In the genomic region with DNA sequence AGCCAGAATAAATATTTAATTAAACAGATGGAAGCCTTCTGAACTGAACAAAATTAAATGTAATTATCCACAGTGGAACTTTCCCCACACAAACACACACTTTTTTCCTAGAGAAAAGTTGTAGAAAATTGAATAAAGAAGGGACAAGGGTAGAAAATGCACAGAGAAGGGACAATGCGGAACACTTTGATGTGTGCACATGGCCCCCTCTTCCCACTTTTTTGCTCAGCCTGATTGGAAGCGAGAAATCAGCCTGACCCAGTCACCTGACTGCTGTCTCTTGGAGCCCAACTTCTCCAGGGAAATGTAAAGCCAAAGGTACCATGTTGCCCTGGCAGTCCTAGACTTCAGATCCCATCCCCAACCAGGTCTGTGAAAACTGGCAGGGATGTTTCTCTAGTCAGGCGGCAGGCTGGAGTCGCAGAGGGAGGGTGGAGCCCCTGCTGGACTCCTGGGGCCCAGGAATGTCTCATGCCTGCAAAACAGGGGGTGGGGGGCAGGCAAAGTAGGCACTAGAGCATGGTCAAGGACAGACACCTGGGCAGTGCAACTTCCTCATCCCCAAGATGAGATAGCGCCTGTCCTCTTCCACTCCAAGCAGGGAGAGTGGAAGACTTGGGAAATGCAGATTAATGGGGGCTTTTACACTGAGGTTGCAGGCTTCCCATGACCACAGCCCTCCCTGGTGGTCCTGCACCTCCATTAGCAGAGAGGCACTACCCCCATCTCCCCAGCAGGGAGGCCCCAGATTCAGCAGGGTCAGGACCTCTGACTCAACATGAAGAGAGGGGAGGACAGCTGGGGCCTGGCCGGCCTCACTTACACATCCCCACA, we compare ENCODE assay signal across 9 cellular contexts. TPM values are rescaled to one million over a fixed set of nuclear protein-coding genes. Genes with fewer than 3 reads are reported as not detected.
DNase-seq lines count a peak whose midpoint lies in the region; ATAC-seq and TF ChIP-seq lines count a peak whose summit lies in the region.
"Had no signal": no experiment of that assay in that cellular context is flagged by ENCODE, and none has a peak within 500 bp of the region (broad histone marks: within the 10 kb centered on the region; RNA-seq: fewer than 3 reads in every experiment).

No MANE protein-coding gene starts in this region.

- 66 to 74% methylated on average over 3 to 6 of the region's 6 CpGs for WGBS in thyroid gland, 2 donors

- ATAC-seq in Right ventricle myocardium superior (ENCODE audit: poor library complexity) (peak; percentile 2), left lung (peak; percentile 15), HG02981 (IDR thresholded peaks at IDR 0.05; ENCODE audit: unreplicated experiment) (no peak), HG02840 (IDR thresholded peaks at IDR 0.05; ENCODE audit: low FRiP score, unreplicated experiment) (no peak)

- H3K36me3 ChIP-seq in left lung = peaks cover 0 to 30% of the 10 kb centered on the region in 2 donors
- peaks cover 22% of the 10 kb centered on the region in 2 donors for H3K36me3 ChIP-seq in thyroid gland

- TF ChIP-seq POLR2A in thyroid gland (IDR thresholded peaks at IDR 0.05) = peak in 1 of 2 donors; percentile 24

- H3K4me1 ChIP-seq in left lung (peaks cover 33 to 70% of the 10 kb centered on the region in 2 donors), thyroid gland (peaks cover 38 to 40% of the 10 kb centered on the region in 2 donors)

- in situ Hi-C loops in astrocyte of the cerebellum (cut with HindIII; ENCODE audit: low sequenced_read_pairs) = no loop called here

- intact Hi-C loops in Right ventricle myocardium superior (cut with DNase I) = no loop called here
- intact Hi-C loops in cardiac septum (cut with DNase I) = loop anchor here (2.0 to 5.0 kb wide), 2 partner anchors 45 to 94 kb away; partner anchors contain the start of genes ARNT and SETDB1
- intact Hi-C loops in left lung (cut with DNase I) = no loop called here
- intact Hi-C loops in thyroid gland (cut with DNase I) = no loop called here

- DNase-seq in Right ventricle myocardium superior (no peak), cardiac septum (ENCODE audit: low spot score) (no peak), astrocyte of the cerebellum (ENCODE audit: low read depth) (no peak), left lung (peak in 1 of 2 donors; percentile 45), thyroid gland (peak; percentile 75 to 77), OCI-M2 (lab: John Stamatoyannopoulos, UW; ENCODE audit: unreplicated experiment) (no peak)

- H3K4me3 ChIP-seq in astrocyte of the cerebellum (ENCODE audit: low read depth, low read length) = peak overlapping the region; percentile 80
- peak overlapping the region; percentile 78 to 87 for H3K4me3 ChIP-seq in left lung
- peak overlapping the region in 1 of 3 donors; percentile 83 for H3K4me3 ChIP-seq in thyroid gland (replicated peaks in 1 of 3)

- H3K27me3 ChIP-seq in left lung = no peaks in the 10 kb centered on the region
- H3K27me3 ChIP-seq in thyroid gland = no peaks in the 10 kb centered on the region

- H3K27ac ChIP-seq in left lung (peak overlapping the region; percentile 91 to 92), thyroid gland (peak overlapping the region; percentile 89 to 94 (median 92))

- H3K9me3 ChIP-seq in left lung (no peaks in the 10 kb centered on the region), thyroid gland (no peaks in the 10 kb centered on the region)

- TF ChIP-seq CTCF in astrocyte of the cerebellum (IDR thresholded peaks at IDR 0.05; ENCODE audit: low read depth, low read length, missing control alignments) (no peak), left lung (IDR thresholded peaks at IDR 0.05) (no peak), thyroid gland (IDR thresholded peaks at IDR 0.05) (no peak)

RNA-seq across cellular contexts. Expression of gene CERS2, which starts 2.8 kb away (rescaled TPM):
- 82.5 TPM for total RNA-seq in Right ventricle myocardium superior
- total RNA-seq in cardiac septum = 76.0 TPM
- 100 to 1,000 TPM; 325 to 359 TPM for total RNA-seq in left lung
- 100 to 1,000 TPM; 158 to 183 (median 171) TPM for total RNA-seq in thyroid gland

RNA-seq across cellular contexts. Expression of gene ANXA9, which starts 10.3 kb away (rescaled TPM):
- total RNA-seq in Right ventricle myocardium superior (not detected), cardiac septum (0.16 TPM), left lung (1 to 10 TPM; 1.1 to 2.4 TPM), thyroid gland (10 to 100 TPM in 2 of 4 donors, 1 to 10 TPM in 2; 5.8 to 14.9 (median 10.0) TPM)
- total RNA-seq: dermis microvascular lymphatic vessel endothelial cell had no signal

RNA-seq across cellular contexts. Expression of gene MINDY1, which starts 34.9 kb away (rescaled TPM):
- total RNA-seq in Right ventricle myocardium superior = 41.6 TPM
- 49.1 TPM for total RNA-seq in cardiac septum
- total RNA-seq in left lung = 10 to 100 TPM; 26.0 to 32.9 TPM
- 100 to 1,000 TPM in 1 of 4 donors, 10 to 100 TPM in 3; 50.9 to 103 (median 90.4) TPM for total RNA-seq in thyroid gland

RNA-seq across cellular contexts. Expression of gene PRUNE1, which starts 36.4 kb away (rescaled TPM):
- total RNA-seq in Right ventricle myocardium superior (41.3 TPM), cardiac septum (31.0 TPM), left lung (10 to 100 TPM; 15.1 to 18.1 TPM), thyroid gland (10 to 100 TPM; 66.0 to 79.0 (median 76.3) TPM)

RNA-seq across cellular contexts. Expression of gene SETDB1, which starts 45.6 kb away (rescaled TPM):
- total RNA-seq in Right ventricle myocardium superior (15.7 TPM), cardiac septum (15.5 TPM), left lung (10 to 100 TPM; 33.1 to 49.7 TPM), thyroid gland (10 to 100 TPM; 35.4 to 59.9 (median 44.8) TPM)

Comparison
In these comparisons a context has a peak if more than half of its experiments do, and no peak if none do; other contexts are left out.
1. ATAC-seq: peak in Right ventricle myocardium superior (single experiment) and left lung (single experiment); none in HG02981 (single experiment) and HG02840 (single experiment).
2. DNase-seq: peak in thyroid gland (2 of 2); none in Right ventricle myocardium superior (single experiment), cardiac septum (single experiment), astrocyte of the cerebellum (single experiment) and OCI-M2 (single experiment).